Comparison of ENCODE assay signal across 14 cellular contexts in genomic region chr4:37794046-37794445, GRCh38. TPM values are rescaled to one million over a fixed set of nuclear protein-coding genes. Genes with fewer than 3 reads are reported as not detected.
DNase-seq lines count a peak whose midpoint lies in the region; ATAC-seq and TF ChIP-seq lines count a peak whose summit lies in the region.
"Had no signal": no experiment of that assay in that cellular context is flagged by ENCODE, and none has a peak within 500 bp of the region (broad histone marks: within the 10 kb centered on the region; RNA-seq: fewer than 3 reads in every experiment).

No MANE protein-coding gene starts in this region.

- H3K27ac Mint-ChIP-seq in activated CD8-positive, alpha-beta T cell treated with anti-CD3 and anti-CD28 coated beads for 36 hours = no peak overlapping the region
- H3K27ac Mint-ChIP-seq in activated naive CD8-positive, alpha-beta T cell treated with anti-CD3 and anti-CD28 coated beads for 36 hours = no peak overlapping the region
- H3K27ac Mint-ChIP-seq: CD4-positive, CD25-positive, alpha-beta regulatory T cell; IgD-negative memory B cell had no signal

- no peak for TF ChIP-seq CTCF in fibroblast of mammary gland (conservative IDR thresholded peaks at IDR 0.05; ENCODE audit: control insufficient read depth, insufficient read depth, low read depth, low read length)
- no peak for TF ChIP-seq CTCF in activated CD8-positive, alpha-beta T cell treated with anti-CD3 and anti-CD28 coated beads for 36 hours (IDR thresholded peaks at IDR 0.05)

- peaks cover 13% of the 10 kb centered on the region for H3K9me3 Mint-ChIP-seq in activated CD8-positive, alpha-beta T cell treated with anti-CD3 and anti-CD28 coated beads for 36 hours
- H3K9me3 Mint-ChIP-seq in activated naive CD8-positive, alpha-beta T cell treated with anti-CD3 and anti-CD28 coated beads for 36 hours = peaks cover 9% of the 10 kb centered on the region

- no peaks in the 10 kb centered on the region for H3K36me3 Mint-ChIP-seq in activated CD8-positive, alpha-beta T cell treated with anti-CD3 and anti-CD28 coated beads for 36 hours (ENCODE audit: low read depth)
- no peaks in the 10 kb centered on the region for H3K36me3 Mint-ChIP-seq in activated naive CD8-positive, alpha-beta T cell treated with anti-CD3 and anti-CD28 coated beads for 36 hours
- H3K36me3 Mint-ChIP-seq: CD4-positive, CD25-positive, alpha-beta regulatory T cell; IgD-negative memory B cell had no signal

- no peaks in the 10 kb centered on the region for H3K4me1 Mint-ChIP-seq in activated CD8-positive, alpha-beta T cell treated with anti-CD3 and anti-CD28 coated beads for 36 hours (ENCODE audit: low read depth)
- no peaks in the 10 kb centered on the region for H3K4me1 Mint-ChIP-seq in activated naive CD8-positive, alpha-beta T cell treated with anti-CD3 and anti-CD28 coated beads for 36 hours
- H3K4me1 Mint-ChIP-seq: CD4-positive, CD25-positive, alpha-beta regulatory T cell; IgD-negative memory B cell had no signal

- no peak overlapping the region for H3K4me3 Mint-ChIP-seq in activated CD8-positive, alpha-beta T cell treated with anti-CD3 and anti-CD28 coated beads for 36 hours
- no peak overlapping the region for H3K4me3 Mint-ChIP-seq in activated naive CD8-positive, alpha-beta T cell treated with anti-CD3 and anti-CD28 coated beads for 36 hours
- H3K4me3 Mint-ChIP-seq: CD4-positive, CD25-positive, alpha-beta regulatory T cell; IgD-negative memory B cell had no signal

- DNase-seq in DMS 273 (lab: John Stamatoyannopoulos, UW; ENCODE audit: unreplicated experiment) (peak; percentile 78), HT1080 (ENCODE audit: low read depth) (peak; percentile 20), NCI-H69 (lab: John Stamatoyannopoulos, UW) (peak; percentile 54), fibroblast of mammary gland (ENCODE audit: low read depth) (peak; percentile 30), NCI-H345 (lab: John Stamatoyannopoulos, UW) (no peak)
- no peak for DNase-seq in activated CD8-positive, alpha-beta T cell treated with anti-CD3 and anti-CD28 coated beads for 36 hours
- no peak for DNase-seq in activated naive CD8-positive, alpha-beta T cell treated with anti-CD3 and anti-CD28 coated beads for 36 hours
- DNase-seq: 8988T, DMS79 treated with DMSO at 0.1 percent for 48 hours, EL had no signal

- H3K27me3 Mint-ChIP-seq in activated CD8-positive, alpha-beta T cell treated with anti-CD3 and anti-CD28 coated beads for 36 hours = no peaks in the 10 kb centered on the region
- no peaks in the 10 kb centered on the region for H3K27me3 Mint-ChIP-seq in activated naive CD8-positive, alpha-beta T cell treated with anti-CD3 and anti-CD28 coated beads for 36 hours

- H3K4me3 ChIP-seq in fibroblast of mammary gland (ENCODE audit: control insufficient read depth, low read depth, low read length) = no peak overlapping the region
- H3K4me3 ChIP-seq: BLaER1 treated with 17β-estradiol and CSF1 and Interleukin-3, amounts not matched to agents 10 nM and 100 nM had no signal

- intact Hi-C loops in activated CD8-positive, alpha-beta T cell treated with anti-CD3 and anti-CD28 coated beads for 36 hours (cut with micrococcal nuclease) = loop anchor here (10.0 kb wide), 1 partner anchor 339 kb away; a partner anchor contains a TSS

- ATAC-seq in esophagus mucosa = no peak
- no peak for ATAC-seq in activated CD8-positive, alpha-beta T cell treated with anti-CD3 and anti-CD28 coated beads for 36 hours

- CTCF ChIA-PET in activated CD8-positive, alpha-beta T cell treated with anti-CD3 and anti-CD28 coated beads for 36 hours (lab: Charles Lee) = interaction anchor here (0.8 to 2.1 kb wide), 8 partner anchors 9 to 341 kb away, joined by 3 to 13 read pairs (median 4); a partner anchor contains a TSS

- POLR2A ChIA-PET in activated CD8-positive, alpha-beta T cell treated with anti-CD3 and anti-CD28 coated beads for 36 hours (lab: Charles Lee) = no interaction called here

RNA-seq across cellular contexts. Expression of gene PGM2, which starts 32.4 kb away (rescaled TPM):
- total RNA-seq in HT1080 (2014; rRNA removed; shearing (Covaris generic)) = 104 and 112 TPM in 2 replicates
- 77.0 and 92.7 TPM in 2 replicates for polyA plus RNA-seq in HT1080 (2015; cell fraction: cytosol; rRNA removed)
- polyA plus RNA-seq in HT1080 (2015; cell fraction: nucleus; rRNA removed) = 148 and 163 TPM in 2 replicates
- total RNA-seq in esophagus mucosa = 114 TPM
- 10 to 100 TPM; 63.0 to 67.6 TPM for total RNA-seq in activated CD8-positive, alpha-beta T cell treated with anti-CD3 and anti-CD28 coated beads for 36 hours
- 10 to 100 TPM; 75.7 to 78.7 TPM for total RNA-seq in activated naive CD8-positive, alpha-beta T cell treated with anti-CD3 and anti-CD28 coated beads for 36 hours

Comparison
In these comparisons a context has a peak if more than half of its experiments do, and no peak if none do; other contexts are left out.
1. DNase-seq: peak in DMS 273 (single experiment), HT1080 (single experiment), NCI-H69 (single experiment) and fibroblast of mammary gland (single experiment); none in activated CD8-positive, alpha-beta T cell treated with anti-CD3 and anti-CD28 coated beads for 36 hours (single experiment), NCI-H345 (single experiment) and activated naive CD8-positive, alpha-beta T cell treated with anti-CD3 and anti-CD28 coated beads for 36 hours (single experiment).